In genomic region chr5:160438316-160439204, GRCh38 we compare ENCODE assay signal across 8 cellular contexts. TPM values are rescaled to one million over a fixed set of nuclear protein-coding genes. Genes with fewer than 3 reads are reported as not detected.
DNase-seq lines count a peak whose midpoint lies in the region; ATAC-seq lines count a peak whose summit lies in the region.

No MANE protein-coding gene starts in this region.

- peak overlapping the region; percentile 41 for H3K27ac ChIP-seq in muscle layer of duodenum (ENCODE audit: low read length)

- DNase-seq in COLO829 (ENCODE audit: low spot score) (peak; percentile 73), HPDE6-E6E7 (ENCODE audit: extremely low spot score) (peak; percentile 57), NOMO-1 treated with dmso at 0.1 percent for 144 hours (lab: John Stamatoyannopoulos, UW; ENCODE audit: unreplicated experiment) (peak; percentile 43), activated T-cell treated with anti-CD3 and anti-CD28 coated beads for 24 hours (ENCODE audit: low read depth) (peak; percentile 51)
- peak; percentile 19 to 86 (median 59) for DNase-seq in stimulated activated naive CD4-positive, alpha-beta T cell (lab: John Stamatoyannopoulos, UW)

- peak overlapping the region; percentile 68 to 78 for H3K4me3 ChIP-seq in muscle layer of duodenum (ENCODE audit: low read depth in 1 of 2, low read length in 2 of 2)

- peak; percentile 6 for ATAC-seq in GM19468 (IDR thresholded peaks at IDR 0.05; ENCODE audit: extremely low read depth, unreplicated experiment)
- peak; percentile 49 for ATAC-seq in esophagus mucosa

- no peaks in the 10 kb centered on the region for H3K9me3 ChIP-seq in muscle layer of duodenum (ENCODE audit: control insufficient read depth in 1 of 2, low read length in 2 of 2)

- H3K4me1 ChIP-seq in muscle layer of duodenum (ENCODE audit: control insufficient read depth in 1 of 2, insufficient read depth in 2 of 2, low read length in 2 of 2), result peaks cover 0 to 2% of the 10 kb centered on the region in 2 donors

- H3K36me3 ChIP-seq in muscle layer of duodenum (ENCODE audit: control insufficient read depth in 1 of 2, insufficient read depth in 2 of 2, low read length in 2 of 2), result no peaks in the 10 kb centered on the region

- no peaks in the 10 kb centered on the region for H3K27me3 ChIP-seq in muscle layer of duodenum (ENCODE audit: low read depth, low read length)

RNA-seq across cellular contexts. Expression of gene PTTG1, which starts 16.9 kb away (rescaled TPM):
- 74.7 TPM for total RNA-seq in esophagus mucosa

RNA-seq across cellular contexts. Expression of gene SLU7, which starts 19.7 kb away (rescaled TPM):
- total RNA-seq in esophagus mucosa, result 23.8 TPM

RNA-seq across cellular contexts. Expression of gene FAM200C, which starts 38.7 kb away (rescaled TPM):
- 0.76 TPM for total RNA-seq in esophagus mucosa

Comparison
In these comparisons a context has a peak if more than half of its experiments do, and no peak if none do; other contexts are left out.
1. Peak in every context shown above with its lines: DNase-seq, ATAC-seq, H3K4me3 ChIP-seq and H3K27ac ChIP-seq.